In genomic region chr19:51689751-51690358, GRCh38 we compare ENCODE assay signal across 9 cellular contexts. TPM values are rescaled to one million over a fixed set of nuclear protein-coding genes. Genes with fewer than 3 reads are reported as not detected.
DNase-seq lines count a peak whose midpoint lies in the region; ATAC-seq and TF ChIP-seq lines count a peak whose summit lies in the region.
"Had no signal": no experiment of that assay in that cellular context is flagged by ENCODE, and none has a peak within 500 bp of the region (broad histone marks: within the 10 kb centered on the region; RNA-seq: fewer than 3 reads in every experiment).

No MANE protein-coding gene starts in this region.

- H3K4me3 ChIP-seq in ACC112 (ENCODE audit: low read depth, low read length) (peak overlapping the region; percentile 93), HCT116 (replicated peaks in 1 of 2; ENCODE audit: low read depth in 1 of 2, low read length in 2 of 2) (peak overlapping the region; percentile 78 to 79)

- no peaks in the 10 kb centered on the region for H4K20me1 ChIP-seq in HCT116 (ENCODE audit: insufficient read depth)

- H3K9ac ChIP-seq in HCT116 (ENCODE audit: low read length), result peak overlapping the region; percentile 67

- TSS peak; percentile 40 for BruUV-seq in HCT116 (replicated peaks; lab: Mats Ljungman, UMichigan)

- intact Hi-C loops in HCT116 (cut with micrococcal nuclease) (no loop called here), left cardiac atrium (cut with DNase I) (loop anchor here in 1 of 2 donors (2.0 kb wide), 1 partner anchor 15 kb away; no protein-coding TSS in a partner anchor), posterior cingulate gyrus (cut with DNase I) (loop anchor here (1.0 kb wide), 1 partner anchor 14 kb away; no protein-coding TSS in a partner anchor)

- no peak for TF ChIP-seq CTCF in HCT116 (IDR thresholded peaks at IDR 0.05 in 2 of 3, conservative IDR thresholded peaks at IDR 0.05 in 1 of 3; ENCODE audit: borderline replicate concordance in 1 of 3, insufficient read depth in 1 of 3, low read depth in 2 of 3, low read length in 2 of 3)

- H3K27ac Mint-ChIP-seq in activated naive CD4-positive, alpha-beta T cell treated with anti-CD3 and anti-CD28 coated beads, Interleukin-2, amount 50 U/mL, for 72 hours, result peak overlapping the region; percentile 89 to 97

- H3K79me2 ChIP-seq in ACC112 (ENCODE audit: control insufficient read depth, insufficient read depth, low read length, unreplicated experiment) (peaks cover 65% of the 10 kb centered on the region), HCT116 (ENCODE audit: insufficient read depth, low read length) (peaks cover 52% of the 10 kb centered on the region)

- peaks cover 2 to 10% of the 10 kb centered on the region in 2 donors for H3K9me3 Mint-ChIP-seq in activated naive CD4-positive, alpha-beta T cell treated with anti-CD3 and anti-CD28 coated beads, Interleukin-2, amount 50 U/mL, for 72 hours

- H3K27me3 ChIP-seq in ACC112 (ENCODE audit: insufficient read depth, low read length), result no peaks in the 10 kb centered on the region
- H3K27me3 ChIP-seq in HCT116 (ENCODE audit: insufficient read depth, low read length), result no peaks in the 10 kb centered on the region

- H2AFZ ChIP-seq in ACC112 (ENCODE audit: low read length, unreplicated experiment) (no peak overlapping the region), HCT116 (ENCODE audit: low read depth, low read length, poor library complexity, severe bottlenecking) (no peak overlapping the region)

- DNase-seq in HCT116 (ENCODE audit: low read depth, low spot score) (no peak), left cardiac atrium (peak; percentile 68), posterior cingulate gyrus (peak in 8 of 10 donors; percentile 30 to 91 (median 44)), 8988T (no peak), SW 1271 (lab: John Stamatoyannopoulos, UW) (no peak)
- DNase-seq in activated naive CD4-positive, alpha-beta T cell treated with anti-CD3 and anti-CD28 coated beads, Interleukin-2, amount 50 U/mL, for 72 hours (ENCODE audit: low spot score in 2 of 2), result no peak

- H3K27ac ChIP-seq in ACC112 (ENCODE audit: low read depth, low read length) (peak overlapping the region; percentile 91), HCT116 (ENCODE audit: low read depth, low read length) (peak overlapping the region; percentile 78)

- H3K9me2 ChIP-seq in HCT116 (ENCODE audit: insufficient read depth), result no peaks in the 10 kb centered on the region

- no peak for TF ChIP-seq RAD21 in HCT116 (IDR thresholded peaks at IDR 0.05; ENCODE audit: low read depth)

- H3K4me2 ChIP-seq in HCT116 (ENCODE audit: low read length), result peak overlapping the region; percentile 88

- CTCF ChIA-PET in HCT116 (lab: Charles Lee), result interaction anchor here (0.6 kb wide), 1 partner anchor 88 kb away, joined by 3 read pairs; no protein-coding TSS in a partner anchor

- H3K36me3 Mint-ChIP-seq in activated naive CD4-positive, alpha-beta T cell treated with anti-CD3 and anti-CD28 coated beads, Interleukin-2, amount 50 U/mL, for 72 hours, result peaks cover 3 to 4% of the 10 kb centered on the region in 2 donors

- POLR2A ChIA-PET in HCT116 (lab: Charles Lee), result interaction anchor here (1.0 to 1.4 kb wide), 2 partner anchors 14 to 21 kb away, joined by 3 to 4 read pairs; no protein-coding TSS in a partner anchor

- RAD21 ChIA-PET in HCT116 (lab: Charles Lee; ENCODE audit: low non-redundant PET in 1 of 2, low total read pairs in 2 of 2, uncharacterized antibody in 2 of 2, unreplicated experiment in 2 of 2), result no interaction called here

- H3K4me1 ChIP-seq in ACC112 (ENCODE audit: control insufficient read depth, insufficient read depth, low read length, unreplicated experiment), result peaks cover 26% of the 10 kb centered on the region
- peaks cover 23 to 48% of the 10 kb centered on the region in 2 experiments for H3K4me1 ChIP-seq in HCT116 (ENCODE audit: control insufficient read depth in 1 of 2, insufficient read depth in 2 of 2, low read length in 2 of 2)

- no peak for TF ChIP-seq POLR2A in HCT116 (IDR thresholded peaks at IDR 0.05; ENCODE audit: borderline replicate concordance, extremely low read depth, insufficient read depth, insufficient read length)

- 0 out of 2 replicates have a peak, but pooled peaks have one; percentile 6 for ATAC-seq in HCT116
- ATAC-seq in activated naive CD4-positive, alpha-beta T cell treated with anti-CD3 and anti-CD28 coated beads, Interleukin-2, amount 50 U/mL, for 72 hours, result peak; percentile 8 to 21
- peak; percentile 3 to 15 for ATAC-seq in left cardiac atrium
- ATAC-seq in GM18498 (IDR thresholded peaks at IDR 0.05; ENCODE audit: unreplicated experiment), result no peak

- H3K36me3 ChIP-seq in ACC112 (ENCODE audit: insufficient read depth, low read length) (no peaks in the 10 kb centered on the region), HCT116 (ENCODE audit: control insufficient read depth in 1 of 2, insufficient read depth in 2 of 2, low read length in 2 of 2) (peaks cover 4 to 5% of the 10 kb centered on the region in 2 experiments; a peak in 2 of 4 replicates)

- no peaks in the 10 kb centered on the region for H3K9me3 ChIP-seq in HCT116 (ENCODE audit: control insufficient read depth in 1 of 2, insufficient read depth in 1 of 2, low read depth in 1 of 2, low read length in 2 of 2)

TF ChIP-seq in HCT116, 20 proteins besides CTCF, POLR2A, EP300 and RAD21:
- TF ChIP-seq SP1 (IDR thresholded peaks at IDR 0.05; ENCODE audit: low read depth), result no peak
- TF ChIP-seq ATF3 (IDR thresholded peaks at IDR 0.05), result no peak
- peak; percentile 29; the same call in 1 of the 2 replicates for TF ChIP-seq POLR2AphosphoS5 (IDR thresholded peaks at IDR 0.05; ENCODE audit: low read depth, low read length)
- no peak for TF ChIP-seq YY1 (IDR thresholded peaks at IDR 0.05; ENCODE audit: extremely low read depth, insufficient replicate concordance, low read depth, low read length)
- TF ChIP-seq MAX (IDR thresholded peaks at IDR 0.05), result no peak; the same call in 1 of the 2 replicates
- TF ChIP-seq CEBPB (IDR thresholded peaks at IDR 0.05; ENCODE audit: low read depth), result no peak
- TF ChIP-seq EZH2phosphoT487 (IDR thresholded peaks at IDR 0.05; ENCODE audit: borderline replicate concordance), result no peak

RNA-seq across cellular contexts. Expression of gene SPACA6, which starts 3.3 kb away (rescaled TPM):
- 13.9 TPM for total RNA-seq in HCT116 (2021; ENCODE audit: unreplicated experiment)
- 4.6 and 6.9 TPM in 2 replicates for polyA plus RNA-seq in HCT116 (2012)
- 10 to 100 TPM in 1 of 2 donors, 1 to 10 TPM in 1; 9.3 to 13.7 TPM for total RNA-seq in activated naive CD4-positive, alpha-beta T cell treated with anti-CD3 and anti-CD28 coated beads, Interleukin-2, amount 50 U/mL, for 72 hours
- 10 to 100 TPM; 11.7 to 17.1 TPM for total RNA-seq in left cardiac atrium

RNA-seq across cellular contexts. Expression of gene HAS1, which starts 33.9 kb away (rescaled TPM):
- not detected for total RNA-seq in HCT116 (2021; ENCODE audit: unreplicated experiment)
- polyA plus RNA-seq in HCT116 (2012), result 0.04 TPM in 1 of 2 replicates, not detected in the other
- total RNA-seq in activated naive CD4-positive, alpha-beta T cell treated with anti-CD3 and anti-CD28 coated beads, Interleukin-2, amount 50 U/mL, for 72 hours, result not detected
- 1 to 10 TPM; 7.2 to 8.7 TPM for total RNA-seq in left cardiac atrium

RNA-seq across cellular contexts. Expression of gene SIGLEC14, which starts 43.2 kb away (rescaled TPM):
- total RNA-seq in HCT116 (2021; ENCODE audit: unreplicated experiment) (not detected), left cardiac atrium (1 to 10 TPM; 1.2 to 4.2 TPM)
- polyA plus RNA-seq in HCT116 (2012), result not detected in 2 replicates
- under 1 TPM in 1 of 2 donors, not detected in 1; 0.47 TPM for total RNA-seq in activated naive CD4-positive, alpha-beta T cell treated with anti-CD3 and anti-CD28 coated beads, Interleukin-2, amount 50 U/mL, for 72 hours

RNA-seq across cellular contexts. Expression of gene SIGLEC5, which starts 59.7 kb away (rescaled TPM):
- total RNA-seq in HCT116 (2021; ENCODE audit: unreplicated experiment), result not detected
- polyA plus RNA-seq in HCT116 (2012), result not detected in 2 replicates
- not detected for total RNA-seq in activated naive CD4-positive, alpha-beta T cell treated with anti-CD3 and anti-CD28 coated beads, Interleukin-2, amount 50 U/mL, for 72 hours
- under 1 TPM; 0.71 to 0.81 TPM for total RNA-seq in left cardiac atrium
- total RNA-seq: left colon had no signal

Comparison
In these comparisons a context has a peak if more than half of its experiments do, and no peak if none do; other contexts are left out.
1. DNase-seq: peak in left cardiac atrium (single experiment) and posterior cingulate gyrus (8 of 10); none in HCT116 (single experiment), activated naive CD4-positive, alpha-beta T cell treated with anti-CD3 and anti-CD28 coated beads, Interleukin-2, amount 50 U/mL, for 72 hours (0 of 2), 8988T (single experiment) and SW 1271 (0 of 2).